Comparison of ENCODE assay signal across 1 cellular context in genomic region chr7:44636926-44637325, GRCh38.
TF ChIP-seq lines count a peak whose summit lies in the region.

No MANE protein-coding gene starts in this region.

TF ChIP-seq in IMR-90, 13 proteins besides CTCF, POLR2A, EP300 and RAD21 (continued from another document):
- no peak for TF ChIP-seq CHD1 (IDR thresholded peaks at IDR 0.05; ENCODE audit: low read depth, low read length)
- no peak for TF ChIP-seq BHLHE40 (IDR thresholded peaks at IDR 0.05; ENCODE audit: low read depth, low read length)
- no peak for TF ChIP-seq MXI1 (IDR thresholded peaks at IDR 0.05; ENCODE audit: borderline replicate concordance, low read depth, low read length)
- TF ChIP-seq SMC3 (IDR thresholded peaks at IDR 0.05; ENCODE audit: low read depth, low read length) = no peak
- TF ChIP-seq CEBPB (IDR thresholded peaks at IDR 0.05; ENCODE audit: low read depth, low read length) = no peak
- TF ChIP-seq MAZ (IDR thresholded peaks at IDR 0.05; ENCODE audit: borderline replicate concordance, low read depth, low read length) = no peak
- no peak for TF ChIP-seq NFE2L2 (IDR thresholded peaks at IDR 0.05; ENCODE audit: low read depth, low read length)
- TF ChIP-seq, protein P1, sequence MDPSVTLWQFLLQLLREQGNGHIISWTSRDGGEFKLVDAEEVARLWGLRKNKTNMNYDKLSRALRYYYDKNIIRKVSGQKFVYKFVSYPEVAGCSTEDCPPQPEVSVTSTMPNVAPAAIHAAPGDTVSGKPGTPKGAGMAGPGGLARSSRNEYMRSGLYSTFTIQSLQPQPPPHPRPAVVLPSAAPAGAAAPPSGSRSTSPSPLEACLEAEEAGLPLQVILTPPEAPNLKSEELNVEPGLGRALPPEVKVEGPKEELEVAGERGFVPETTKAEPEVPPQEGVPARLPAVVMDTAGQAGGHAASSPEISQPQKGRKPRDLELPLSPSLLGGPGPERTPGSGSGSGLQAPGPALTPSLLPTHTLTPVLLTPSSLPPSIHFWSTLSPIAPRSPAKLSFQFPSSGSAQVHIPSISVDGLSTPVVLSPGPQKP (IDR thresholded peaks at IDR 0.05; ENCODE audit: borderline replicate concordance, low read depth, low read length) = no peak
- TF ChIP-seq, protein P2, sequence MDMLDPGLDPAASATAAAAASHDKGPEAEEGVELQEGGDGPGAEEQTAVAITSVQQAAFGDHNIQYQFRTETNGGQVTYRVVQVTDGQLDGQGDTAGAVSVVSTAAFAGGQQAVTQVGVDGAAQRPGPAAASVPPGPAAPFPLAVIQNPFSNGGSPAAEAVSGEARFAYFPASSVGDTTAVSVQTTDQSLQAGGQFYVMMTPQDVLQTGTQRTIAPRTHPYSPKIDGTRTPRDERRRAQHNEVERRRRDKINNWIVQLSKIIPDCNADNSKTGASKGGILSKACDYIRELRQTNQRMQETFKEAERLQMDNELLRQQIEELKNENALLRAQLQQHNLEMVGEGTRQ (IDR thresholded peaks at IDR 0.05; ENCODE audit: low read depth, low read length) = no peak
